26 cellular contexts compared by ENCODE assay signal in genomic region chr19:53374288-53374687, GRCh38.
"Had no signal": no experiment of that assay in that cellular context is flagged by ENCODE, and none has a peak within 500 bp of the region (broad histone marks: within the 10 kb centered on the region; RNA-seq: fewer than 3 reads in every experiment).

No MANE protein-coding gene starts in this region.

- H3K9me3 Mint-ChIP-seq: mesothelial cell of epicardium, neural crest cell had no signal

- H3K9me3 ChIP-seq: esophagus muscularis mucosa, gastroesophageal sphincter, prostate gland, right atrium auricular region, thyroid gland had no signal

- H3K4me3 ChIP-seq: esophagus muscularis mucosa, gastroesophageal sphincter, heart left ventricle, hepatocyte, lung, mucosa of descending colon, prostate gland, right atrium auricular region, smooth muscle cell, stomach, thyroid gland had no signal

- H3K4me1 Mint-ChIP-seq: neural crest cell had no signal

- H3K4me2 ChIP-seq: hepatocyte, smooth muscle cell had no signal

- H3K36me3 ChIP-seq: prostate gland had no signal

- H3K4me1 ChIP-seq: esophagus muscularis mucosa, foreskin keratinocyte, gastroesophageal sphincter, heart left ventricle, prostate gland, right atrium auricular region, stomach, thyroid gland had no signal

- H3K27me3 Mint-ChIP-seq: memory B cell; naive B cell; natural killer cell treated with Interleukin-12 subunit alpha and Interleukin-12 subunit beta and Interleukin-15 and Interleukin-18, amount 100 ng/mL, for 72 hours had no signal

- H3K27me3 ChIP-seq: esophagus muscularis mucosa, foreskin keratinocyte, gastroesophageal sphincter, heart left ventricle, hepatocyte, neutrophil, right atrium auricular region, stomach, thyroid gland had no signal

- DNase-seq: cerebellar nuclear complex; cortex of kidney; foreskin keratinocyte; heart left ventricle; mucosa of descending colon; naive B cell; stimulated activated CD4-positive, alpha-beta T cell treated with anti-CD3 and anti-CD28 coated beads, Interleukin-12 subunit alpha, Interleukin-12 subunit beta, amount 100 ng/mL, for 4 hours; stimulated activated CD4-positive, alpha-beta T cell treated with anti-CD3 and anti-CD28 coated beads, Interleukin-1b, Interleukin-23, amount 100 ng/mL, for 48 hours; stimulated activated CD4-positive, alpha-beta T cell treated with anti-CD3 and anti-CD28 coated beads, Interleukin-4, amount 100 ng/mL, for 1 hour; stimulated activated CD8-positive, alpha-beta memory T cell treated with anti-CD3 and anti-CD28 coated beads, Interleukin-4, amount 100 ng/mL, for 48 hours; stimulated activated naive CD4-positive, alpha-beta T cell treated with Interleukin-2 at 50 U/mL for 16 hours; stomach; thyroid gland; trophoblast cell had no signal

- H3K27ac Mint-ChIP-seq: memory B cell; mesothelial cell of epicardium; natural killer cell treated with Interleukin-12 subunit alpha and Interleukin-12 subunit beta and Interleukin-15 and Interleukin-18, amount 100 ng/mL, for 72 hours had no signal

- H3K27ac ChIP-seq: esophagus muscularis mucosa, foreskin keratinocyte, gastroesophageal sphincter, heart left ventricle, hepatocyte, neutrophil, prostate gland, right atrium auricular region, stomach, thyroid gland had no signal

- H3K4me3 Mint-ChIP-seq: memory B cell; mesothelial cell of epicardium; naive B cell; natural killer cell treated with Interleukin-12 subunit alpha and Interleukin-12 subunit beta and Interleukin-15 and Interleukin-18, amount 100 ng/mL, for 72 hours; neural crest cell had no signal
